ENCODE assay signal across 8 cellular contexts in genomic region chr7:82335927-82336326, GRCh38.
DNase-seq lines count a peak whose midpoint lies in the region; ATAC-seq lines count a peak whose summit lies in the region.

No MANE protein-coding gene starts in this region.

- ATAC-seq in HG02852 (IDR thresholded peaks at IDR 0.05; ENCODE audit: unreplicated experiment) (no peak), GM21447 (IDR thresholded peaks at IDR 0.05; ENCODE audit: unreplicated experiment) (no peak)

- DNase-seq in AG20443 (ENCODE audit: low spot score): peak; percentile 12
- DNase-seq in LHCN-M2 (ENCODE audit: low read depth): peak; percentile 49
- peak; percentile 85 for DNase-seq in NCI-H510A (lab: John Stamatoyannopoulos, UW)
- DNase-seq in cerebellar nuclear complex (lab: John Stamatoyannopoulos, UW): peak; percentile 76 to 93
- DNase-seq in A172 (ENCODE audit: low spot score): no peak
- no peak for DNase-seq in medulla oblongata (ENCODE audit: extremely low spot score)

Comparison
In these comparisons a context has a peak if more than half of its experiments do, and no peak if none do; other contexts are left out.
1. DNase-seq: peak in AG20443 (single experiment), LHCN-M2 (single experiment), NCI-H510A (single experiment) and cerebellar nuclear complex (2 of 2); none in A172 (single experiment) and medulla oblongata (single experiment).